In genomic region chr5:133421394-133421793, GRCh38 we compare ENCODE assay signal across 9 cellular contexts.
DNase-seq lines count a peak whose midpoint lies in the region; ATAC-seq, FAIRE-seq and TF ChIP-seq lines count a peak whose summit lies in the region.
"Had no signal": no experiment of that assay in that cellular context is flagged by ENCODE, and none has a peak within 500 bp of the region (broad histone marks: within the 10 kb centered on the region; RNA-seq: fewer than 3 reads in every experiment).

No MANE protein-coding gene starts in this region.

- POLR2A ChIA-PET in activated CD4-positive, alpha-beta memory T cell treated with anti-CD3 and anti-CD28 coated beads for 36 hours (lab: Charles Lee), result no interaction called here
- POLR2A ChIA-PET in activated CD4-positive, alpha-beta memory T cell treated with anti-CD3 and anti-CD28 coated beads, Interleukin-2, amount 10 ng/mL, durations not matched to agents 7 days and 5 days (lab: Charles Lee), result no interaction called here

- no peak overlapping the region for H3K4me3 ChIP-seq in bronchial epithelial cell (ENCODE audit: low read depth, low read length)

- no peaks in the 10 kb centered on the region for H3K36me3 Mint-ChIP-seq in activated CD4-positive, alpha-beta memory T cell treated with anti-CD3 and anti-CD28 coated beads for 36 hours
- no peaks in the 10 kb centered on the region for H3K36me3 Mint-ChIP-seq in activated CD4-positive, alpha-beta memory T cell treated with anti-CD3 and anti-CD28 coated beads, Interleukin-2, amount 10 ng/mL, durations not matched to agents 7 days and 5 days (ENCODE audit: low read depth)

- H3K36me3 ChIP-seq in bronchial epithelial cell (ENCODE audit: control insufficient read depth, insufficient read depth, low read length), result no peaks in the 10 kb centered on the region

- FAIRE-seq in bronchial epithelial cell (lab: Jason Lieb, UNC), result peak; percentile 85
- FAIRE-seq: colon had no signal

- no peak overlapping the region for H3K4me3 Mint-ChIP-seq in activated CD4-positive, alpha-beta memory T cell treated with anti-CD3 and anti-CD28 coated beads for 36 hours
- no peak overlapping the region for H3K4me3 Mint-ChIP-seq in activated CD4-positive, alpha-beta memory T cell treated with anti-CD3 and anti-CD28 coated beads, Interleukin-2, amount 10 ng/mL, durations not matched to agents 7 days and 5 days

- intact Hi-C loops in activated CD4-positive, alpha-beta memory T cell treated with anti-CD3 and anti-CD28 coated beads for 36 hours (cut with micrococcal nuclease), result loop anchor here (5.0 kb wide), 2 partner anchors 41 to 446 kb away; no protein-coding TSS in a partner anchor

- H3K9me3 Mint-ChIP-seq in activated CD4-positive, alpha-beta memory T cell treated with anti-CD3 and anti-CD28 coated beads for 36 hours, result no peaks in the 10 kb centered on the region
- H3K9me3 Mint-ChIP-seq in activated CD4-positive, alpha-beta memory T cell treated with anti-CD3 and anti-CD28 coated beads, Interleukin-2, amount 10 ng/mL, durations not matched to agents 7 days and 5 days, result no peaks in the 10 kb centered on the region

- ATAC-seq in GM19455 (IDR thresholded peaks at IDR 0.05; ENCODE audit: unreplicated experiment), result no peak
- ATAC-seq in HG03354 (IDR thresholded peaks at IDR 0.05; ENCODE audit: poor library complexity, severe bottlenecking, unreplicated experiment), result no peak
- ATAC-seq in GM21390 (IDR thresholded peaks at IDR 0.05; ENCODE audit: unreplicated experiment), result no peak

- peak; percentile 36 for DNase-seq in activated CD4-positive, alpha-beta memory T cell treated with anti-CD3 and anti-CD28 coated beads for 36 hours
- DNase-seq in activated CD4-positive, alpha-beta memory T cell treated with anti-CD3 and anti-CD28 coated beads, Interleukin-2, amount 10 ng/mL, durations not matched to agents 7 days and 5 days, result no peak
- DNase-seq in LHCN-M2 (ENCODE audit: low read depth), result peak; percentile 13
- DNase-seq in bronchial epithelial cell (ENCODE audit: low read depth), result no peak
- peak; percentile 62 for DNase-seq in retina

- no peaks in the 10 kb centered on the region for H3K27me3 ChIP-seq in bronchial epithelial cell (ENCODE audit: control insufficient read depth, insufficient read depth, low read length)

- peak; percentile 2 for TF ChIP-seq CTCF in bronchial epithelial cell (IDR thresholded peaks at IDR 0.05; ENCODE audit: insufficient read depth, low read length, severe bottlenecking)

- peaks cover 10% of the 10 kb centered on the region for H3K4me1 Mint-ChIP-seq in activated CD4-positive, alpha-beta memory T cell treated with anti-CD3 and anti-CD28 coated beads for 36 hours (ENCODE audit: low read depth)
- peaks cover 8% of the 10 kb centered on the region for H3K4me1 Mint-ChIP-seq in activated CD4-positive, alpha-beta memory T cell treated with anti-CD3 and anti-CD28 coated beads, Interleukin-2, amount 10 ng/mL, durations not matched to agents 7 days and 5 days

- H3K27ac Mint-ChIP-seq in activated CD4-positive, alpha-beta memory T cell treated with anti-CD3 and anti-CD28 coated beads for 36 hours, result no peak overlapping the region
- H3K27ac Mint-ChIP-seq in activated CD4-positive, alpha-beta memory T cell treated with anti-CD3 and anti-CD28 coated beads, Interleukin-2, amount 10 ng/mL, durations not matched to agents 7 days and 5 days, result no peak overlapping the region

- CTCF ChIA-PET in activated CD4-positive, alpha-beta memory T cell treated with anti-CD3 and anti-CD28 coated beads for 36 hours (lab: Charles Lee), result interaction anchor here (0.6 to 3.0 kb wide), 7 partner anchors 8 to 522 kb away, joined by 3 to 11 read pairs (median 3); no protein-coding TSS in a partner anchor
- CTCF ChIA-PET in activated CD4-positive, alpha-beta memory T cell treated with anti-CD3 and anti-CD28 coated beads, Interleukin-2, amount 10 ng/mL, durations not matched to agents 7 days and 5 days (lab: Charles Lee), result interaction anchor here (0.8 to 1.8 kb wide), 6 partner anchors 16 to 584 kb away, joined by 3 to 6 read pairs (median 3); partner anchors contain the start of gene VDAC1

- peaks cover 15% of the 10 kb centered on the region for H3K27me3 Mint-ChIP-seq in activated CD4-positive, alpha-beta memory T cell treated with anti-CD3 and anti-CD28 coated beads for 36 hours
- H3K27me3 Mint-ChIP-seq in activated CD4-positive, alpha-beta memory T cell treated with anti-CD3 and anti-CD28 coated beads, Interleukin-2, amount 10 ng/mL, durations not matched to agents 7 days and 5 days, result peaks cover 23% of the 10 kb centered on the region

Comparison
In these comparisons a context has a peak if more than half of its experiments do, and no peak if none do; other contexts are left out.
1. DNase-seq: peak in activated CD4-positive, alpha-beta memory T cell treated with anti-CD3 and anti-CD28 coated beads for 36 hours (single experiment), LHCN-M2 (single experiment) and retina (single experiment); none in activated CD4-positive, alpha-beta memory T cell treated with anti-CD3 and anti-CD28 coated beads, Interleukin-2, amount 10 ng/mL, durations not matched to agents 7 days and 5 days (single experiment) and bronchial epithelial cell (single experiment).